Comparison of ENCODE assay signal across 8 cellular contexts in the genomic region with DNA sequence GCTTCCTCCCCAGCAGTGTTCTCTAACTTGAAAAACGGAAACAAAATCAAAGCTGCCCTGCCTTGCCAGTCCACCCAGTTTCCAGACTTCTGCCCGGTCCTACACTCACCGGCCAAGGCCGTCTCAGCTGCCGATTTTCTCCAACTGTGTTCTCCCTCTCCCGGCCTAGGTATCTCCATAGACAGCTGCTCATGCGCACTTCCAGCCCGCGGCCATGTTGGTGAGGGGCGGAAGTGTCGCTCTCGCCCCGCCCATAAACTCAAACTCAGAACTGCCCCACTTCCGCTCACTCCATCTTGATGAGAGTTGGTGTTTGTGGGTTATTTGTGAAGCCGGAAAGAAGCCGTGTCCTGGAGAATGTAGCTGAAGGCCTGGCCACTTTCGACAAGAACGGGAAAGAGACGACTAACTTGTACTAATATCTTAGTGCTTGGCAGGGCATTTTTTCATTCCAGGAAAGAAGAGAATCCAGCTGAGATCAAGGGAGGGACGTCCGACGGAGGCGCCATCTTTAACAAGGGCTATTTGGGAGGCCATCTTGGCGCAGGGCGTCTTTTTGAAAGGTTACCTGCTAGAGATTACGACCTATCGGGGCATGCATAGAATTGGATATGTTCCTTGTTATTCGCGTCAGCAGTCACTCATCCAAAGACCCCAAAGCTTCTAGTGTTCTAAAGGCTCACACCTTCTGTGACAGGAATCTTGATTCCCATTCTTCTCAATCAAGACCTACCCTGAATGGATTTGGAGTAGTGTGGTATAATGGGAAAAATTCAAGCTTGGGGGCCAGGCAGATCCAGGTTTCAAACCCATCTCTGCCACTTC. TPM values are rescaled to one million over a fixed set of nuclear protein-coding genes. Genes with fewer than 3 reads are reported as not detected.
DNase-seq lines count a peak whose midpoint lies in the region; ATAC-seq and TF ChIP-seq lines count a peak whose summit lies in the region.

A gene with protein sequence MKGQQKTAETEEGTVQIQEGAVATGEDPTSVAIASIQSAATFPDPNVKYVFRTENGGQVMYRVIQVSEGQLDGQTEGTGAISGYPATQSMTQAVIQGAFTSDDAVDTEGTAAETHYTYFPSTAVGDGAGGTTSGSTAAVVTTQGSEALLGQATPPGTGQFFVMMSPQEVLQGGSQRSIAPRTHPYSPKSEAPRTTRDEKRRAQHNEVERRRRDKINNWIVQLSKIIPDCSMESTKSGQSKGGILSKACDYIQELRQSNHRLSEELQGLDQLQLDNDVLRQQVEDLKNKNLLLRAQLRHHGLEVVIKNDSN (minus strand): TSS at position 229 of the 825 bp plus-strand sequence. CDS start 2,702 bp downstream, outside the sequence.

- H3K4me3 ChIP-seq in esophagus (ENCODE audit: low read depth in 1 of 2, low read length in 2 of 2) (peak within 1 kb of the TSS; percentile 72 to 97), muscle layer of colon (ENCODE audit: low read depth in 1 of 2, low read length in 2 of 2) (peak within 1 kb of the TSS; percentile 87 to 88)

- 0% methylated on average over 29 of the region's 29 CpGs for WGBS in esophagus, 2 donors

- peak within 1 kb of the TSS; percentile 83 for H3K9ac ChIP-seq in muscle layer of colon (ENCODE audit: low read length)

- H3K36me3 Mint-ChIP-seq in activated T-cell treated with anti-CD3 and anti-CD28 coated beads, Interleukin-2, amount 50 U/mL, for 24 hours (ENCODE audit: low read depth), result peaks cover 91% of the 10 kb centered on the region

- peak; percentile 98 for DNase-seq in DMS153 (lab: John Stamatoyannopoulos, UW)
- peak; percentile 99 for DNase-seq in KBM-7
- DNase-seq in activated T-cell treated with anti-CD3 and anti-CD28 coated beads, Interleukin-2, amount 50 U/mL, for 24 hours, result peak; percentile 94
- peak; percentile 75 for DNase-seq in stimulated activated CD8-positive, alpha-beta memory T cell treated with anti-CD3 and anti-CD28 coated beads, Interleukin-7, amount 100 ng/mL, for 24 hours (ENCODE audit: low read depth)

- peak within 1 kb of the TSS; percentile 98 for H3K27ac Mint-ChIP-seq in activated T-cell treated with anti-CD3 and anti-CD28 coated beads, Interleukin-2, amount 50 U/mL, for 24 hours

- H3K9me3 ChIP-seq in esophagus (ENCODE audit: control insufficient read depth in 2 of 2, insufficient read depth in 1 of 2, low read depth in 1 of 2, low read length in 1 of 2) (no peaks in the 10 kb centered on the region), muscle layer of colon (ENCODE audit: low read length) (no peaks in the 10 kb centered on the region)

- H3K4me3 Mint-ChIP-seq in activated T-cell treated with anti-CD3 and anti-CD28 coated beads, Interleukin-2, amount 50 U/mL, for 24 hours, result peak within 1 kb of the TSS; percentile 88

- H3K36me3 ChIP-seq in esophagus (ENCODE audit: control insufficient read depth in 2 of 2, insufficient read depth in 2 of 2, low read length in 1 of 2) (peaks cover 9 to 29% of the 10 kb centered on the region in 2 donors), muscle layer of colon (ENCODE audit: insufficient read depth, low read length) (peaks cover 21% of the 10 kb centered on the region)

- peak; percentile 56 for ATAC-seq in GM21717 (IDR thresholded peaks at IDR 0.05; ENCODE audit: unreplicated experiment)

- in situ Hi-C loops in KBM-7 (cut with MboI; ENCODE audit: low pct_unique_long_range_greater_than_20kb, low sequenced_read_pairs), result no loop called here

- H3K27ac ChIP-seq in esophagus (ENCODE audit: low read depth in 2 of 2, low read length in 1 of 2) (peak within 1 kb of the TSS; percentile 93 to 96), muscle layer of colon (ENCODE audit: low read depth, low read length) (peak within 1 kb of the TSS; percentile 97)

- no peaks in the 10 kb centered on the region for H3K9me3 Mint-ChIP-seq in activated T-cell treated with anti-CD3 and anti-CD28 coated beads, Interleukin-2, amount 50 U/mL, for 24 hours

- peaks cover 40% of the 10 kb centered on the region for H3K4me1 Mint-ChIP-seq in activated T-cell treated with anti-CD3 and anti-CD28 coated beads, Interleukin-2, amount 50 U/mL, for 24 hours (ENCODE audit: low read depth)

- H3K4me1 ChIP-seq in esophagus (ENCODE audit: control insufficient read depth in 2 of 2, insufficient read depth in 2 of 2, low read length in 1 of 2), result peaks cover 0 to 4% of the 10 kb centered on the region in 2 donors
- H3K4me1 ChIP-seq in muscle layer of colon (ENCODE audit: insufficient read depth, low read length), result peaks cover 27% of the 10 kb centered on the region

- H3K27me3 ChIP-seq in esophagus (ENCODE audit: control insufficient read depth in 1 of 2, insufficient read depth in 2 of 2, low read length in 2 of 2), result no peaks in the 10 kb centered on the region
- H3K27me3 ChIP-seq in muscle layer of colon (ENCODE audit: control insufficient read depth in 1 of 2, insufficient read depth in 2 of 2, low read length in 2 of 2), result no peaks in the 10 kb centered on the region

- H3K27me3 Mint-ChIP-seq in activated T-cell treated with anti-CD3 and anti-CD28 coated beads, Interleukin-2, amount 50 U/mL, for 24 hours, result no peaks in the 10 kb centered on the region

TF ChIP-seq in PFSK-1, 5 proteins besides CTCF, POLR2A, EP300 and RAD21:
- TF ChIP-seq POLR2AphosphoS5 (IDR thresholded peaks at IDR 0.05; ENCODE audit: low read depth, low read length), result peak; percentile 91
- TF ChIP-seq FOXP2 (optimal IDR thresholded peaks at IDR 0.05; ENCODE audit: borderline replicate concordance, extremely low read depth, extremely low read length, insufficient read depth), result no peak
- 0 out of 2 replicates have a peak, but pooled peaks have one; percentile 12 for TF ChIP-seq SIN3A (IDR thresholded peaks at IDR 0.05; ENCODE audit: borderline replicate concordance, insufficient read depth, low read length)
- peak; percentile 90 for TF ChIP-seq TAF1 (IDR thresholded peaks at IDR 0.05; ENCODE audit: borderline replicate concordance, insufficient read depth, low read length)
TF ChIP-seq in PFSK-1: peak in this region for 3.

RNA-seq across cellular contexts. Expression of the gene that starts here (rescaled TPM):
- 34.5 TPM for polyA plus RNA-seq in PFSK-1 (2012; ENCODE audit: insufficient read length, low read depth)
- polyA plus RNA-seq in esophagus, result 10 to 100 TPM; 37.6 to 50.1 TPM

Comparison
In these comparisons a context has a peak if more than half of its experiments do, and no peak if none do; other contexts are left out.
1. Peak in every context shown above with its lines: DNase-seq, ATAC-seq, H3K4me3 ChIP-seq and H3K27ac ChIP-seq.